ENCODE assay signal across 8 cellular contexts in genomic region chr14:61620130-61620946, GRCh38.
A peak's percentile ranks its signal among the peaks of the same experiment; 100 is the strongest.
DNase-seq lines count a peak whose midpoint lies in the region; ATAC-seq and TF ChIP-seq lines count a peak whose summit lies in the region.

No MANE protein-coding gene starts in this region.

- H3K9me2 ChIP-seq in SK-N-SH: no peaks in the 10 kb centered on the region

- peak overlapping the region; percentile 56 to 64 for H3K27ac ChIP-seq in SK-N-SH (ENCODE audit: low read depth in 2 of 2, low read length in 1 of 2)

- no peak for TF ChIP-seq CTCF in SK-N-SH (IDR thresholded peaks at IDR 0.05)
- TF ChIP-seq CTCF in endothelial cell (IDR thresholded peaks at IDR 0.05; ENCODE audit: unreplicated experiment): no peak

- DNase-seq in EH (ENCODE audit: low read depth) (peak; percentile 94), SK-N-SH (no peak), left kidney (ENCODE audit: low read depth, low spot score) (peak; percentile 68), GF-D8 (lab: John Stamatoyannopoulos, UW) (no peak), HT-29 (ENCODE audit: low spot score) (no peak), endothelial cell (ENCODE audit: low spot score) (no peak), NCI-H1930 (lab: John Stamatoyannopoulos, UW) (no peak)

- no peaks in the 10 kb centered on the region for H3K79me2 ChIP-seq in SK-N-SH (ENCODE audit: insufficient read depth)

- H3K36me3 Mint-ChIP-seq in endothelial cell (ENCODE audit: low read depth, unreplicated experiment): no peaks in the 10 kb centered on the region

- no peaks in the 10 kb centered on the region for H3K9me3 ChIP-seq in SK-N-SH

- no peak overlapping the region for H2AFZ ChIP-seq in SK-N-SH (ENCODE audit: low read depth)

- CTCF ChIA-PET in SK-N-SH (lab: Yijun Ruan, JAX): interaction anchor here (1.1 to 2.5 kb wide), 5 partner anchors 9 to 145 kb away, joined by 3 to 8 read pairs (median 4); no protein-coding TSS in a partner anchor

- POLR2A ChIA-PET in SK-N-SH (lab: Yijun Ruan, JAX): no interaction called here

- TF ChIP-seq RAD21 in SK-N-SH (IDR thresholded peaks at IDR 0.05; ENCODE audit: low read length): 0 out of 2 replicates have a peak, but pooled peaks have one; percentile 1

- ATAC-seq in GM21576 (IDR thresholded peaks at IDR 0.05; ENCODE audit: unreplicated experiment): peak; percentile 75

- H3K4me3 Mint-ChIP-seq in endothelial cell (ENCODE audit: unreplicated experiment): no peak overlapping the region

- H3K4me1 Mint-ChIP-seq in endothelial cell (ENCODE audit: unreplicated experiment): peaks cover 26% of the 10 kb centered on the region

- H3K4me1 ChIP-seq in SK-N-SH (ENCODE audit: control insufficient read depth in 1 of 2, insufficient read depth in 2 of 2, low read depth in 1 of 2, low read length in 1 of 2): peaks cover 10 to 16% of the 10 kb centered on the region in 2 experiments

- no peaks in the 10 kb centered on the region for H3K27me3 Mint-ChIP-seq in endothelial cell (ENCODE audit: unreplicated experiment)

- no peaks in the 10 kb centered on the region for H3K9me3 Mint-ChIP-seq in endothelial cell (ENCODE audit: unreplicated experiment)

- no peak overlapping the region for H3K4me3 ChIP-seq in SK-N-SH (ENCODE audit: low read depth in 2 of 2, low read length in 1 of 2)

- peaks cover 23% of the 10 kb centered on the region for H3F3A ChIP-seq in SK-N-SH (replicated peaks; ENCODE audit: insufficient read depth)

- H3K9ac ChIP-seq in SK-N-SH: no peak overlapping the region

- TF ChIP-seq EP300 in SK-N-SH (IDR thresholded peaks at IDR 0.05; ENCODE audit: borderline replicate concordance in 1 of 2, low read depth in 1 of 2, low read length in 1 of 2): no peak

- H3K27ac Mint-ChIP-seq in endothelial cell (ENCODE audit: unreplicated experiment): no peak overlapping the region

- no peaks in the 10 kb centered on the region for H3K36me3 ChIP-seq in SK-N-SH (replicated peaks in 1 of 2; ENCODE audit: control insufficient read depth in 1 of 2, insufficient read depth in 2 of 2, low read length in 1 of 2)

- WGBS in SK-N-SH (ENCODE audit: low lambda C conversion rate): 81% methylated on average over 6 of the region's 6 CpGs

- H3K27me3 ChIP-seq in SK-N-SH (ENCODE audit: insufficient read depth): no peaks in the 10 kb centered on the region

- peak overlapping the region; percentile 2; the same call in 1 of the 2 replicates for H3K4me2 ChIP-seq in SK-N-SH

- H4K20me1 ChIP-seq in SK-N-SH (ENCODE audit: insufficient read depth): no peaks in the 10 kb centered on the region

TF ChIP-seq in SK-N-SH, 30 proteins besides CTCF, POLR2A, EP300 and RAD21:
- no peak for TF ChIP-seq CHD2 (IDR thresholded peaks at IDR 0.05; ENCODE audit: low read length, partially characterized antibody)
- TF ChIP-seq FOSL2 (IDR thresholded peaks at IDR 0.05; ENCODE audit: borderline replicate concordance, low read depth): peak; percentile 11; the same call in 1 of the 2 replicates
- TF ChIP-seq NFIC (IDR thresholded peaks at IDR 0.05; ENCODE audit: borderline replicate concordance): peak; percentile 23; the same call in 1 of the 2 replicates

Comparison
In these comparisons a context has a peak if more than half of its experiments do, and no peak if none do; other contexts are left out.
1. DNase-seq: peak in EH (single experiment) and left kidney (single experiment); none in SK-N-SH (single experiment), GF-D8 (single experiment), HT-29 (single experiment), endothelial cell (single experiment) and NCI-H1930 (0 of 2).